ENCODE assay signal across 7 cellular contexts in the genomic region with DNA sequence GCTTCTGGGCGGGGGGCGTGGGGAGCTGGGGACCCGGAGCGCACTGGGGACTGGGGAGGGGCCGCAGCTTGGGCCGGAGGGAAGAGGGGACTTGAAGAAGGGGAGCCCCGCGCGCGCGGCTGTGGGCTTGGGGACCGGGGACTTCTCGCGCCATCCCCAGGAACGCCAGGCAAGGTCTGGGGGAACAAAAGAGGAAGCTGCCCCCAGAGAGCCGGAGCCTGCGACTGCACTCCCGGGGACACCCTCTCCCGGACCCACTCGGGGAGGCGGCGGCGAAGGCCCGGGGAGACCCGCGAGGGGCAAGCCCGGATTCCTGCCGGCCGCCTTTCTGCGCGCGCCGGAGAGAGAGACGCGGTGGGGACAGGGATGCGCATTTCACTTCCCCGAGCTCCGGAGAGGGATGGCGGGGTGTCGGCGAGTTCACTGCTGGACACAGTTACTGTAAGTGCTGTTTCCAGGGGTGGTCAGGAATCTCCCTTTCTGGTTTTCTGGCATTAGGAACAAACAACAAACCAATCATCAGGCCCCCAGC. TPM values are rescaled to one million over a fixed set of nuclear protein-coding genes. Genes with fewer than 3 reads are reported as not detected.
DNase-seq lines count a peak whose midpoint lies in the region; ATAC-seq and TF ChIP-seq lines count a peak whose summit lies in the region.

No MANE protein-coding gene starts in this region.

- H3K4me1 Mint-ChIP-seq in activated T-helper 2 cell treated with anti-CD3 and anti-CD28 coated beads, Interferon-gamma antibody, Interleukin-2, Interleukin-4, amounts not matched to agents 10 μg/mL and 5 μg/mL and 100 μg/mL, durations not matched to agents 14 hours and 24 hours and 36 hours (ENCODE audit: low read depth): peaks cover 14% of the 10 kb centered on the region
- H3K4me1 Mint-ChIP-seq in progenitor cell of endocrine pancreas (ENCODE audit: low read depth): peaks cover 10% of the 10 kb centered on the region

- H3K27me3 Mint-ChIP-seq in activated T-helper 2 cell treated with anti-CD3 and anti-CD28 coated beads, Interferon-gamma antibody, Interleukin-2, Interleukin-4, amounts not matched to agents 10 μg/mL and 5 μg/mL and 100 μg/mL, durations not matched to agents 14 hours and 24 hours and 36 hours (ENCODE audit: low read depth): peaks cover 2% of the 10 kb centered on the region
- peaks cover 47% of the 10 kb centered on the region for H3K27me3 Mint-ChIP-seq in progenitor cell of endocrine pancreas

- no peaks in the 10 kb centered on the region for H3K36me3 Mint-ChIP-seq in activated T-helper 2 cell treated with anti-CD3 and anti-CD28 coated beads, Interferon-gamma antibody, Interleukin-2, Interleukin-4, amounts not matched to agents 10 μg/mL and 5 μg/mL and 100 μg/mL, durations not matched to agents 14 hours and 24 hours and 36 hours (ENCODE audit: low read depth)
- no peaks in the 10 kb centered on the region for H3K36me3 Mint-ChIP-seq in progenitor cell of endocrine pancreas (ENCODE audit: insufficient read depth)

- DNase-seq in GM10266 (ENCODE audit: extremely low spot score) (peak; percentile 58), cardiac septum (ENCODE audit: low spot score) (peak; percentile 77), progenitor cell of endocrine pancreas (ENCODE audit: low spot score, unreplicated experiment) (no peak), putamen (ENCODE audit: low spot score) (no peak)
- DNase-seq in activated T-helper 2 cell treated with anti-CD3 and anti-CD28 coated beads, Interferon-gamma antibody, Interleukin-2, Interleukin-4, amounts not matched to agents 10 μg/mL and 5 μg/mL and 100 μg/mL, durations not matched to agents 14 hours and 24 hours and 36 hours (ENCODE audit: low spot score): no peak

- peak overlapping the region; percentile 86 for H3K27ac Mint-ChIP-seq in activated T-helper 2 cell treated with anti-CD3 and anti-CD28 coated beads, Interferon-gamma antibody, Interleukin-2, Interleukin-4, amounts not matched to agents 10 μg/mL and 5 μg/mL and 100 μg/mL, durations not matched to agents 14 hours and 24 hours and 36 hours
- no peak overlapping the region for H3K27ac Mint-ChIP-seq in progenitor cell of endocrine pancreas

- peak; percentile 17 for ATAC-seq in HG03342 (IDR thresholded peaks at IDR 0.05; ENCODE audit: unreplicated experiment)
- ATAC-seq in GM19455 (IDR thresholded peaks at IDR 0.05; ENCODE audit: unreplicated experiment): no peak

- peaks cover 17% of the 10 kb centered on the region for H3K9me3 Mint-ChIP-seq in activated T-helper 2 cell treated with anti-CD3 and anti-CD28 coated beads, Interferon-gamma antibody, Interleukin-2, Interleukin-4, amounts not matched to agents 10 μg/mL and 5 μg/mL and 100 μg/mL, durations not matched to agents 14 hours and 24 hours and 36 hours
- H3K9me3 Mint-ChIP-seq in progenitor cell of endocrine pancreas (ENCODE audit: low read depth): peaks cover 2% of the 10 kb centered on the region

- TF ChIP-seq CTCF in GM10266 (IDR thresholded peaks at IDR 0.05; ENCODE audit: control insufficient read depth, insufficient read depth, low read depth, missing control alignments): no peak
- TF ChIP-seq CTCF in progenitor cell of endocrine pancreas (IDR thresholded peaks at IDR 0.05; ENCODE audit: unreplicated experiment): no peak

- intact Hi-C loops in activated T-helper 2 cell treated with anti-CD3 and anti-CD28 coated beads, Interferon-gamma antibody, Interleukin-2, Interleukin-4, amounts not matched to agents 10 μg/mL and 5 μg/mL and 100 μg/mL, durations not matched to agents 14 hours and 24 hours and 36 hours (cut with micrococcal nuclease): loop anchor here (1.0 to 2.0 kb wide), 3 partner anchors 9 to 26 kb away; no protein-coding TSS in a partner anchor
- intact Hi-C loops in cardiac septum (cut with DNase I): loop anchor here (2.0 to 10.0 kb wide), 2 partner anchors 43 to 85 kb away; no protein-coding TSS in a partner anchor

- peak overlapping the region; percentile 91 for H3K4me3 Mint-ChIP-seq in activated T-helper 2 cell treated with anti-CD3 and anti-CD28 coated beads, Interferon-gamma antibody, Interleukin-2, Interleukin-4, amounts not matched to agents 10 μg/mL and 5 μg/mL and 100 μg/mL, durations not matched to agents 14 hours and 24 hours and 36 hours (ENCODE audit: low read depth)
- H3K4me3 Mint-ChIP-seq in progenitor cell of endocrine pancreas (ENCODE audit: low read depth): peak overlapping the region; percentile 67

RNA-seq across cellular contexts. Expression of a gene that starts 0.7 kb away (rescaled TPM):
- 5.7 and 8.0 TPM in 2 replicates for total RNA-seq in activated T-helper 2 cell treated with anti-CD3 and anti-CD28 coated beads, Interferon-gamma antibody, Interleukin-2, Interleukin-4, amounts not matched to agents 10 μg/mL and 5 μg/mL and 100 μg/mL, durations not matched to agents 14 hours and 24 hours and 36 hours
- total RNA-seq in cardiac septum (6.3 TPM), progenitor cell of endocrine pancreas (3.7 and 4.6 TPM in 2 replicates)

Comparison
In these comparisons a context has a peak if more than half of its experiments do, and no peak if none do; other contexts are left out.
1. DNase-seq: peak in GM10266 (single experiment) and cardiac septum (single experiment); none in activated T-helper 2 cell treated with anti-CD3 and anti-CD28 coated beads, Interferon-gamma antibody, Interleukin-2, Interleukin-4, amounts not matched to agents 10 μg/mL and 5 μg/mL and 100 μg/mL, durations not matched to agents 14 hours and 24 hours and 36 hours (single experiment), progenitor cell of endocrine pancreas (single experiment) and putamen (single experiment).